Comparison of ENCODE assay signal across 9 cellular contexts in genomic region chr15:59751552-59752413, GRCh38.
A peak's percentile ranks its signal among the peaks of the same experiment; 100 is the strongest.
DNase-seq lines count a peak whose midpoint lies in the region; ATAC-seq and TF ChIP-seq lines count a peak whose summit lies in the region.
"Had no signal": no experiment of that assay in that cellular context is flagged by ENCODE, and none has a peak within 500 bp of the region (broad histone marks: within the 10 kb centered on the region; RNA-seq: fewer than 3 reads in every experiment).

No MANE protein-coding gene starts in this region.

- H3K9me3 Mint-ChIP-seq in activated CD4-positive, alpha-beta T cell treated with anti-CD3 and anti-CD28 coated beads, Interleukin-2, amount 10 ng/mL, durations not matched to agents 7 days and 5 days: no peaks in the 10 kb centered on the region
- no peaks in the 10 kb centered on the region for H3K9me3 Mint-ChIP-seq in effector memory CD8-positive, alpha-beta T cell
- H3K9me3 Mint-ChIP-seq: activated CD4-positive, alpha-beta memory T cell treated with anti-CD3 and anti-CD28 coated beads, Interleukin-2, amount 10 ng/mL, durations not matched to agents 7 days and 5 days had no signal

- H3K27me3 Mint-ChIP-seq in activated CD4-positive, alpha-beta T cell treated with anti-CD3 and anti-CD28 coated beads, Interleukin-2, amount 10 ng/mL, durations not matched to agents 7 days and 5 days: peaks cover 17% of the 10 kb centered on the region
- H3K27me3 Mint-ChIP-seq in effector memory CD8-positive, alpha-beta T cell: peaks cover 33 to 47% of the 10 kb centered on the region in 2 donors

- ATAC-seq in effector memory CD8-positive, alpha-beta T cell (replicated peaks): peak; percentile 93
- ATAC-seq in GM19324 (IDR thresholded peaks at IDR 0.05; ENCODE audit: low FRiP score, unreplicated experiment): no peak
- ATAC-seq in HG03469 (IDR thresholded peaks at IDR 0.05; ENCODE audit: unreplicated experiment): no peak

- no peak overlapping the region for H2AFZ ChIP-seq in smooth muscle cell (ENCODE audit: low read depth)

- 61% methylated on average over 7 of the region's 7 CpGs for WGBS in smooth muscle cell (ENCODE audit: low lambda C conversion rate)

- H3K9ac ChIP-seq in smooth muscle cell (ENCODE audit: low read depth): no peak overlapping the region

- peak; percentile 23 for TF ChIP-seq CTCF in smooth muscle cell (IDR thresholded peaks at IDR 0.05; ENCODE audit: borderline replicate concordance, insufficient read depth, poor library complexity, severe bottlenecking)

- peak; percentile 26 for DNase-seq in activated CD4-positive, alpha-beta T cell treated with anti-CD3 and anti-CD28 coated beads, Interleukin-2, amount 10 ng/mL, durations not matched to agents 7 days and 5 days
- no peak for DNase-seq in activated CD4-positive, alpha-beta T cell treated with anti-CD3 and anti-CD28 coated beads, Interleukin-2, amount 50 U/mL, for 48 hours
- DNase-seq in NCI-H748 treated with DMSO at 0.1 percent for 48 hours (lab: John Stamatoyannopoulos, UW) (peak; percentile 6), smooth muscle cell (lab: John Stamatoyannopoulos, UW; ENCODE audit: unreplicated experiment) (no peak), SHP77 treated with DMSO at 0.1 percent for 48 hours (lab: John Stamatoyannopoulos, UW) (no peak)
- peak in 2 of 3 experiments; percentile 3 to 8 for DNase-seq in effector memory CD8-positive, alpha-beta T cell
- DNase-seq: activated CD4-positive, alpha-beta memory T cell treated with anti-CD3 and anti-CD28 coated beads, Interleukin-2, amount 10 ng/mL, durations not matched to agents 7 days and 5 days had no signal

- H3K27ac ChIP-seq in smooth muscle cell (ENCODE audit: low read depth): no peak overlapping the region

- no peak overlapping the region for H3K4me3 Mint-ChIP-seq in activated CD4-positive, alpha-beta T cell treated with anti-CD3 and anti-CD28 coated beads, Interleukin-2, amount 10 ng/mL, durations not matched to agents 7 days and 5 days
- H3K4me3 Mint-ChIP-seq in effector memory CD8-positive, alpha-beta T cell: no peak overlapping the region
- H3K4me3 Mint-ChIP-seq: activated CD4-positive, alpha-beta memory T cell treated with anti-CD3 and anti-CD28 coated beads, Interleukin-2, amount 10 ng/mL, durations not matched to agents 7 days and 5 days had no signal

- H3K4me2 ChIP-seq in smooth muscle cell: no peak overlapping the region

- no peaks in the 10 kb centered on the region for H3F3A ChIP-seq in smooth muscle cell (ENCODE audit: low read depth)

- peaks cover 11% of the 10 kb centered on the region for H3K4me1 Mint-ChIP-seq in activated CD4-positive, alpha-beta T cell treated with anti-CD3 and anti-CD28 coated beads, Interleukin-2, amount 10 ng/mL, durations not matched to agents 7 days and 5 days
- H3K4me1 Mint-ChIP-seq in effector memory CD8-positive, alpha-beta T cell (ENCODE audit: low read depth in 2 of 2): peaks cover 0 to 4% of the 10 kb centered on the region in 2 donors

- no peaks in the 10 kb centered on the region for H3K79me2 ChIP-seq in smooth muscle cell (ENCODE audit: low read depth)

- H3K36me3 Mint-ChIP-seq in activated CD4-positive, alpha-beta T cell treated with anti-CD3 and anti-CD28 coated beads, Interleukin-2, amount 10 ng/mL, durations not matched to agents 7 days and 5 days (ENCODE audit: low read depth): no peaks in the 10 kb centered on the region
- H3K36me3 Mint-ChIP-seq in effector memory CD8-positive, alpha-beta T cell (ENCODE audit: insufficient read depth): no peaks in the 10 kb centered on the region

- no peaks in the 10 kb centered on the region for H3K36me3 ChIP-seq in smooth muscle cell (ENCODE audit: low read depth)

- POLR2A ChIA-PET in activated CD4-positive, alpha-beta T cell treated with anti-CD3 and anti-CD28 coated beads, Interleukin-2, amount 10 ng/mL, durations not matched to agents 7 days and 5 days (lab: Charles Lee): no interaction called here

- CTCF ChIA-PET in activated CD4-positive, alpha-beta T cell treated with anti-CD3 and anti-CD28 coated beads, Interleukin-2, amount 10 ng/mL, durations not matched to agents 7 days and 5 days (lab: Charles Lee): interaction anchor here (0.6 to 1.9 kb wide), 5 partner anchors 10 to 575 kb away, joined by 3 to 5 read pairs (median 3); no protein-coding TSS in a partner anchor

- no peak overlapping the region for H3K27ac Mint-ChIP-seq in activated CD4-positive, alpha-beta T cell treated with anti-CD3 and anti-CD28 coated beads, Interleukin-2, amount 10 ng/mL, durations not matched to agents 7 days and 5 days
- H3K27ac Mint-ChIP-seq in effector memory CD8-positive, alpha-beta T cell: no peak overlapping the region
- H3K27ac Mint-ChIP-seq: activated CD4-positive, alpha-beta memory T cell treated with anti-CD3 and anti-CD28 coated beads, Interleukin-2, amount 10 ng/mL, durations not matched to agents 7 days and 5 days had no signal

- H4K20me1 ChIP-seq in smooth muscle cell (ENCODE audit: low read depth): no peaks in the 10 kb centered on the region

- peaks cover 41% of the 10 kb centered on the region for H3K27me3 ChIP-seq in smooth muscle cell (ENCODE audit: low read depth)

- H3K4me1 ChIP-seq in smooth muscle cell (ENCODE audit: low read depth): no peaks in the 10 kb centered on the region

- no peaks in the 10 kb centered on the region for H3K9me3 ChIP-seq in smooth muscle cell (replicated peaks; ENCODE audit: low read depth)

- no peak overlapping the region for H3K4me3 ChIP-seq in smooth muscle cell

Comparison
In these comparisons a context has a peak if more than half of its experiments do, and no peak if none do; other contexts are left out.
1. DNase-seq: peak in activated CD4-positive, alpha-beta T cell treated with anti-CD3 and anti-CD28 coated beads, Interleukin-2, amount 10 ng/mL, durations not matched to agents 7 days and 5 days (single experiment), NCI-H748 treated with DMSO at 0.1 percent for 48 hours (single experiment) and effector memory CD8-positive, alpha-beta T cell (2 of 3); none in activated CD4-positive, alpha-beta T cell treated with anti-CD3 and anti-CD28 coated beads, Interleukin-2, amount 50 U/mL, for 48 hours (0 of 2), smooth muscle cell (single experiment) and SHP77 treated with DMSO at 0.1 percent for 48 hours (single experiment).